In genomic region chr21:45294509-45295291, GRCh38 we compare ENCODE assay signal across 8 cellular contexts. TPM values are rescaled to one million over a fixed set of nuclear protein-coding genes. Genes with fewer than 3 reads are reported as not detected.
A peak's percentile ranks its signal among the peaks of the same experiment; 100 is the strongest.
DNase-seq lines count a peak whose midpoint lies in the region; ATAC-seq and TF ChIP-seq lines count a peak whose summit lies in the region.

No MANE protein-coding gene starts in this region.

- no peak for TF ChIP-seq CTCF in heart right ventricle (IDR thresholded peaks at IDR 0.05)

- H3K27me3 ChIP-seq in heart right ventricle: no peaks in the 10 kb centered on the region

- intact Hi-C loops in heart right ventricle (cut with DNase I): loop anchor here in 4 of 10 donors (2.0 to 10.0 kb wide), 6 partner anchors 62 to 528 kb away; no protein-coding TSS in a partner anchor

- peaks cover 26 to 73% (median 46%) of the 10 kb centered on the region in 9 donors for H3K4me1 ChIP-seq in heart right ventricle

- H3K4me3 ChIP-seq in heart right ventricle: peak overlapping the region in 3 of 10 donors; percentile 0 to 21 (median 18)

- H3K27ac ChIP-seq in heart right ventricle: peak overlapping the region; percentile 84 to 97 (median 94)

- no peaks in the 10 kb centered on the region for H3K9me3 Mint-ChIP-seq in activated CD8-positive, alpha-beta memory T cell treated with anti-CD3 and anti-CD28 coated beads, Interleukin-2, amount 10 ng/mL, durations not matched to agents 7 days and 5 days (ENCODE audit: low read depth)

- H3K4me1 Mint-ChIP-seq in activated CD8-positive, alpha-beta memory T cell treated with anti-CD3 and anti-CD28 coated beads, Interleukin-2, amount 10 ng/mL, durations not matched to agents 7 days and 5 days: peaks cover 13% of the 10 kb centered on the region

- no peak overlapping the region for H3K27ac Mint-ChIP-seq in activated CD8-positive, alpha-beta memory T cell treated with anti-CD3 and anti-CD28 coated beads, Interleukin-2, amount 10 ng/mL, durations not matched to agents 7 days and 5 days

- 50 to 51% methylated on average over 40 of the region's 40 CpGs for WGBS in heart right ventricle, 2 donors

- peaks cover 0 to 6% (median 0%) of the 10 kb centered on the region in 11 donors for H3K9me3 ChIP-seq in heart right ventricle

- CTCF ChIA-PET in activated CD8-positive, alpha-beta memory T cell treated with anti-CD3 and anti-CD28 coated beads, Interleukin-2, amount 10 ng/mL, durations not matched to agents 7 days and 5 days (lab: Charles Lee): interaction anchor here (0.8 kb wide), 1 partner anchor 146 kb away, joined by 3 read pairs; no protein-coding TSS in a partner anchor

- DNase-seq in ELR (ENCODE audit: low read depth) (peak; percentile 99), heart right ventricle (peak; percentile 89 to 92), retina (peak; percentile 82), NCI-H524 treated with DMSO at 0.1 percent for 48 hours (lab: John Stamatoyannopoulos, UW) (no peak), SW480 (ENCODE audit: low spot score) (no peak), T-helper 9 cell (no peak), NCI-H2196 (lab: John Stamatoyannopoulos, UW; ENCODE audit: unreplicated experiment) (no peak)
- DNase-seq in activated CD8-positive, alpha-beta memory T cell treated with anti-CD3 and anti-CD28 coated beads, Interleukin-2, amount 10 ng/mL, durations not matched to agents 7 days and 5 days: peak; percentile 37

- peaks cover 5% of the 10 kb centered on the region for H3K27me3 Mint-ChIP-seq in activated CD8-positive, alpha-beta memory T cell treated with anti-CD3 and anti-CD28 coated beads, Interleukin-2, amount 10 ng/mL, durations not matched to agents 7 days and 5 days

- H3K4me3 Mint-ChIP-seq in activated CD8-positive, alpha-beta memory T cell treated with anti-CD3 and anti-CD28 coated beads, Interleukin-2, amount 10 ng/mL, durations not matched to agents 7 days and 5 days: no peak overlapping the region

- ATAC-seq in activated CD8-positive, alpha-beta memory T cell treated with anti-CD3 and anti-CD28 coated beads, Interleukin-2, amount 10 ng/mL, durations not matched to agents 7 days and 5 days: no peak
- peak; percentile 55 to 87 (median 79) for ATAC-seq in heart right ventricle

- H3K36me3 ChIP-seq in heart right ventricle: no peaks in the 10 kb centered on the region

- no peaks in the 10 kb centered on the region for H3K36me3 Mint-ChIP-seq in activated CD8-positive, alpha-beta memory T cell treated with anti-CD3 and anti-CD28 coated beads, Interleukin-2, amount 10 ng/mL, durations not matched to agents 7 days and 5 days

RNA-seq across cellular contexts. Expression of gene POFUT2, which starts 7.0 kb away (rescaled TPM):
- total RNA-seq in activated CD8-positive, alpha-beta memory T cell treated with anti-CD3 and anti-CD28 coated beads, Interleukin-2, amount 10 ng/mL, durations not matched to agents 7 days and 5 days: 10 to 100 TPM; 16.4 to 19.5 TPM
- 10 to 100 TPM; 12.7 to 20.4 (median 16.3) TPM for total RNA-seq in heart right ventricle
- 10 to 100 TPM; 18.9 to 20.6 TPM for polyA plus RNA-seq in heart right ventricle

Comparison
In these comparisons a context has a peak if more than half of its experiments do, and no peak if none do; other contexts are left out.
1. DNase-seq: peak in ELR (single experiment), activated CD8-positive, alpha-beta memory T cell treated with anti-CD3 and anti-CD28 coated beads, Interleukin-2, amount 10 ng/mL, durations not matched to agents 7 days and 5 days (single experiment), heart right ventricle (2 of 2) and retina (single experiment); none in NCI-H524 treated with DMSO at 0.1 percent for 48 hours (single experiment), SW480 (single experiment), T-helper 9 cell (single experiment) and NCI-H2196 (single experiment).